In the genomic region with DNA sequence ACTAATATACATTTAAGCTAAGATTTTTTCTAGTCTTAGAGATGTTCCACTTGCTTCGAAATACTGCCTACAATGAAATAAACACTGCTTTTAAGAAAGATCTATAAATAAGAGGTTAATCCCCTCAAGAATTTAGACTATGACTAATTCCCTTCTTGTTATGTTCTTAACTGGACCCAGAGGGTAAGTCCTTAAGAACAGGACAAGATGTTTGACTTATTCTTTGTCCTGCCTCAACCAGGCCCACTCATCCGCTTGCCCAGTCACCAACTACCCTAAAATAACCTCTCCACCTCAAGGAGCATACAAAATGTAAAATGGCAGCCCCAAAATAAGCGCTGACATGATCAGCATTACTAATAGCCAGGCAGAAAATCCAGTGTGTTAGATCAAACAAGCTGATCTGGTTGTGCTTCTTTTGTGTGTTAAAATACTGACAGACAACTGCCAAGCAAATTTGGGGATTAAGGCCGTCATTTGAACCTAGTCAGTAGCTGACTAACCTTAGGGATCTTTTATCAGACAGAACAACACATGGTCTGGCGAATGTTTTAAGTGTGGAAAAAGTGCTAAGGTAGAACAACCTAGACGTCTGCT, we compare ENCODE assay signal across 1 cellular context.
TF ChIP-seq lines count a peak whose summit lies in the region.

No MANE protein-coding gene starts in this region.

TF ChIP-seq in H1, 55 proteins besides CTCF, POLR2A, EP300 and RAD21:
- TF ChIP-seq CHD2 (IDR thresholded peaks at IDR 0.05; ENCODE audit: low read length): no peak
- no peak for TF ChIP-seq PHF8 (conservative IDR thresholded peaks at IDR 0.05; ENCODE audit: low read depth, low read length)
- TF ChIP-seq KDM4A (IDR thresholded peaks at IDR 0.05; ENCODE audit: low read depth, low read length, severe bottlenecking): no peak
- no peak for TF ChIP-seq NANOG (IDR thresholded peaks at IDR 0.05; ENCODE audit: insufficient read depth, low read depth, low read length, poor library complexity, severe bottlenecking)
- no peak for TF ChIP-seq TAF1 (IDR thresholded peaks at IDR 0.05; ENCODE audit: low read depth, low read length)
- TF ChIP-seq BACH1 (IDR thresholded peaks at IDR 0.05; ENCODE audit: low read length): no peak
- TF ChIP-seq, protein P1, sequence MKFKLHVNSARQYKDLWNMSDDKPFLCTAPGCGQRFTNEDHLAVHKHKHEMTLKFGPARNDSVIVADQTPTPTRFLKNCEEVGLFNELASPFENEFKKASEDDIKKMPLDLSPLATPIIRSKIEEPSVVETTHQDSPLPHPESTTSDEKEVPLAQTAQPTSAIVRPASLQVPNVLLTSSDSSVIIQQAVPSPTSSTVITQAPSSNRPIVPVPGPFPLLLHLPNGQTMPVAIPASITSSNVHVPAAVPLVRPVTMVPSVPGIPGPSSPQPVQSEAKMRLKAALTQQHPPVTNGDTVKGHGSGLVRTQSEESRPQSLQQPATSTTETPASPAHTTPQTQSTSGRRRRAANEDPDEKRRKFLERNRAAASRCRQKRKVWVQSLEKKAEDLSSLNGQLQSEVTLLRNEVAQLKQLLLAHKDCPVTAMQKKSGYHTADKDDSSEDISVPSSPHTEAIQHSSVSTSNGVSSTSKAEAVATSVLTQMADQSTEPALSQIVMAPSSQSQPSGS (IDR thresholded peaks at IDR 0.05; ENCODE audit: low read length): no peak
- no peak for TF ChIP-seq SP1 (IDR thresholded peaks at IDR 0.05; ENCODE audit: low read depth, low read length)
- no peak for TF ChIP-seq SUZ12 (IDR thresholded peaks at IDR 0.05; ENCODE audit: low read length)
- no peak for TF ChIP-seq CBX5 (IDR thresholded peaks at IDR 0.05; ENCODE audit: low read depth, low read length)
- TF ChIP-seq ZNF274 (IDR thresholded peaks at IDR 0.05; ENCODE audit: borderline replicate concordance, extremely low read depth, low read length): no peak
- no peak for TF ChIP-seq RNF2 (IDR thresholded peaks at IDR 0.05; ENCODE audit: borderline replicate concordance, low read depth, low read length, missing control alignments, poor library complexity, severe bottlenecking)
